In genomic region chrX:6694977-6695376, GRCh38 we compare ENCODE assay signal across 21 cellular contexts.
"Had no signal": no experiment of that assay in that cellular context is flagged by ENCODE, and none has a peak within 500 bp of the region (broad histone marks: within the 10 kb centered on the region; RNA-seq: fewer than 3 reads in every experiment).

No MANE protein-coding gene starts in this region.

- H3K36me3 ChIP-seq: breast epithelium, pancreas, upper lobe of right lung had no signal

- H3K36me3 Mint-ChIP-seq: activated naive CD8-positive, alpha-beta T cell treated with anti-CD3 and anti-CD28 coated beads for 36 hours had no signal

- H3K4me3 ChIP-seq: breast epithelium, dorsolateral prefrontal cortex, pancreas, upper lobe of right lung had no signal

- H3K4me1 ChIP-seq: breast epithelium, pancreas, upper lobe of right lung had no signal

- H3K4me1 Mint-ChIP-seq: activated CD4-positive, alpha-beta T cell treated with anti-CD3 and anti-CD28 coated beads for 36 hours; activated naive CD8-positive, alpha-beta T cell treated with anti-CD3 and anti-CD28 coated beads for 36 hours; nephron had no signal

- H3K27ac ChIP-seq: breast epithelium, dorsolateral prefrontal cortex, pancreas, upper lobe of right lung, VCaP had no signal

- H3K27me3 Mint-ChIP-seq: activated CD4-positive, alpha-beta T cell treated with anti-CD3 and anti-CD28 coated beads for 36 hours; activated CD8-positive, alpha-beta T cell treated with anti-CD3 and anti-CD28 coated beads for 36 hours; activated naive CD8-positive, alpha-beta T cell treated with anti-CD3 and anti-CD28 coated beads for 36 hours; stimulated activated naive CD8-positive, alpha-beta T cell treated with anti-CD3 and anti-CD28 coated beads, Interleukin-15, Interleukin-2, amounts not matched to agents 100 ng/mL and 50 ng/mL, for 24 hours had no signal

- DNase-seq: activated CD4-positive, alpha-beta T cell treated with anti-CD3 and anti-CD28 coated beads for 36 hours; activated CD8-positive, alpha-beta memory T cell treated with anti-CD3 and anti-CD28 coated beads, Interleukin-2, amount 50 U/mL, for 4 hours; activated CD8-positive, alpha-beta T cell treated with anti-CD3 and anti-CD28 coated beads for 36 hours; activated gamma-delta T cell treated with Interleukin-2 at 50 U/mL for 16 hours; activated naive CD8-positive, alpha-beta T cell treated with anti-CD3 and anti-CD28 coated beads for 36 hours; activated T-cell treated with anti-CD3 and anti-CD28 coated beads, Interleukin-2, amount 50 U/mL, for 72 hours; aorta; dorsolateral prefrontal cortex; hippocampal formation; mammary epithelial cell; pancreas; stimulated activated CD4-positive, alpha-beta T cell treated with anti-CD3 and anti-CD28 coated beads, Interleukin-4, amount 100 ng/mL, for 1 hour; stimulated activated CD8-positive, alpha-beta memory T cell treated with anti-CD3 and anti-CD28 coated beads, Interleukin-4, amount 100 ng/mL, for 48 hours; T-helper 9 cell; upper lobe of right lung had no signal

- H3K9me3 Mint-ChIP-seq: activated CD8-positive, alpha-beta T cell treated with anti-CD3 and anti-CD28 coated beads for 36 hours; activated naive CD8-positive, alpha-beta T cell treated with anti-CD3 and anti-CD28 coated beads for 36 hours; activated T-cell treated with anti-CD3 and anti-CD28 coated beads, Interleukin-2, amount 50 U/mL, for 72 hours; stimulated activated naive CD8-positive, alpha-beta T cell treated with anti-CD3 and anti-CD28 coated beads, Interleukin-15, Interleukin-2, amounts not matched to agents 100 ng/mL and 50 ng/mL, for 24 hours had no signal

- H3K9me3 ChIP-seq: pancreas, upper lobe of right lung had no signal

- ATAC-seq: activated CD4-positive, alpha-beta T cell treated with anti-CD3 and anti-CD28 coated beads for 36 hours; activated CD8-positive, alpha-beta T cell treated with anti-CD3 and anti-CD28 coated beads for 36 hours; activated T-cell treated with anti-CD3 and anti-CD28 coated beads, Interleukin-2, amount 50 U/mL, for 72 hours; esophagus mucosa; left lobe of liver; pancreas; upper lobe of right lung had no signal

- H3K27me3 ChIP-seq: breast epithelium, pancreas, upper lobe of right lung had no signal

- H3K27ac Mint-ChIP-seq: activated CD4-positive, alpha-beta T cell treated with anti-CD3 and anti-CD28 coated beads for 36 hours; activated CD8-positive, alpha-beta T cell treated with anti-CD3 and anti-CD28 coated beads for 36 hours; activated naive CD8-positive, alpha-beta T cell treated with anti-CD3 and anti-CD28 coated beads for 36 hours; activated T-cell treated with anti-CD3 and anti-CD28 coated beads, Interleukin-2, amount 50 U/mL, for 72 hours; nephron; stimulated activated naive CD8-positive, alpha-beta T cell treated with anti-CD3 and anti-CD28 coated beads, Interleukin-15, Interleukin-2, amounts not matched to agents 100 ng/mL and 50 ng/mL, for 24 hours had no signal

- H3K4me3 Mint-ChIP-seq: activated CD4-positive, alpha-beta T cell treated with anti-CD3 and anti-CD28 coated beads for 36 hours; activated CD8-positive, alpha-beta T cell treated with anti-CD3 and anti-CD28 coated beads for 36 hours; activated naive CD8-positive, alpha-beta T cell treated with anti-CD3 and anti-CD28 coated beads for 36 hours; activated T-cell treated with anti-CD3 and anti-CD28 coated beads, Interleukin-2, amount 50 U/mL, for 72 hours; nephron; stimulated activated naive CD8-positive, alpha-beta T cell treated with anti-CD3 and anti-CD28 coated beads, Interleukin-15, Interleukin-2, amounts not matched to agents 100 ng/mL and 50 ng/mL, for 24 hours had no signal
